ENCODE assay signal across 36 cellular contexts in genomic region chr11:59981106-59981770, GRCh38. TPM values are rescaled to one million over a fixed set of nuclear protein-coding genes. Genes with fewer than 3 reads are reported as not detected.
"Had no signal": no experiment of that assay in that cellular context is flagged by ENCODE, and none has a peak within 500 bp of the region (broad histone marks: within the 10 kb centered on the region; RNA-seq: fewer than 3 reads in every experiment).

No MANE protein-coding gene starts in this region.

- H3K4me1 ChIP-seq: left lung, lower lobe of right lung, right atrium auricular region, right lobe of liver, tibial nerve, uterus had no signal

- H3K4me3 ChIP-seq: left lung, lower lobe of right lung, ovary, right atrium auricular region, right lobe of liver, smooth muscle cell, tibial nerve, uterus had no signal

- H3K36me3 ChIP-seq: left lung, lower lobe of right lung, ovary, right atrium auricular region, right lobe of liver, tibial nerve, uterus had no signal

- H3K27ac ChIP-seq: left lung, lower lobe of right lung, ovary, right atrium auricular region, right lobe of liver, tibial nerve, uterus had no signal

- ATAC-seq: left colon; left lung; lower lobe of right lung; natural killer cell; right lobe of liver; stimulated activated memory B cell treated with anti-CD40 and anti-IgM and Interleukin-4, amounts not matched to agents 10 μg/mL and 1 μg/mL and 100 μg/mL, for 72 hours; stimulated activated naive CD8-positive, alpha-beta T cell treated with anti-CD3 and anti-CD28 coated beads, Interleukin-15, amount 100 ng/mL, for 72 hours had no signal

- DNase-seq: hypothalamus; immature natural killer cell; kidney; left colon; left lung; lower lobe of right lung; mesendoderm; naive B cell; natural killer cell; ovary; right lobe of liver; stimulated activated CD4-positive, alpha-beta T cell treated with anti-CD3 and anti-CD28 coated beads, Interleukin-1b, Interleukin-23, amount 100 ng/mL, for 48 hours; stimulated activated CD4-positive, alpha-beta T cell treated with anti-CD3 and anti-CD28 coated beads, Interleukin-2, amount 100 ng/mL, for 48 hours; stimulated activated CD4-positive, alpha-beta T cell treated with anti-CD3 and anti-CD28 coated beads, Interleukin-4, amount 100 ng/mL, for 4 hours; stimulated activated CD8-positive, alpha-beta memory T cell treated with anti-CD3 and anti-CD28 coated beads, Interleukin-4, amount 100 ng/mL, for 48 hours; stimulated activated naive CD4-positive, alpha-beta T cell treated with Interleukin-2 at 50 U/mL for 16 hours; stimulated activated naive CD8-positive, alpha-beta T cell treated with anti-CD3 and anti-CD28 coated beads, Interleukin-15, amount 100 ng/mL, for 72 hours; substantia nigra; uterus had no signal

- H3K4me2 ChIP-seq: smooth muscle cell had no signal

- FAIRE-seq: islet of Langerhans, kidney had no signal

- H3K27me3 ChIP-seq: left lung, ovary, right atrium auricular region, right lobe of liver, tibial nerve, uterus had no signal

- H3K9me3 ChIP-seq: left lung, lower lobe of right lung, ovary, right atrium auricular region, right lobe of liver, tibial nerve, uterus had no signal

RNA-seq across cellular contexts. Expression of gene OOSP4A, which starts 17.4 kb away (rescaled TPM):
- total RNA-seq: kidney, left colon, left lung, liver, lower lobe of right lung, mesothelial cell of epicardium, mononuclear cell, natural killer cell, omental fat pad, ovary, progenitor cell of endocrine pancreas, pulmonary artery endothelial cell, renal cortical epithelial cell, right atrium auricular region, right lobe of liver, skeletal muscle tissue, smooth muscle cell, temporal lobe, tibial nerve, ureter, uterus had no signal
- polyA plus RNA-seq: immature natural killer cell, liver, neural cell, smooth muscle cell had no signal

RNA-seq across cellular contexts. Expression of gene OOSP4B, which starts 35.7 kb away (rescaled TPM):
- total RNA-seq: kidney, left colon, left lung, liver, lower lobe of right lung, mesothelial cell of epicardium, mononuclear cell, natural killer cell, omental fat pad, ovary, progenitor cell of endocrine pancreas, pulmonary artery endothelial cell, renal cortical epithelial cell, right atrium auricular region, right lobe of liver, skeletal muscle tissue, smooth muscle cell, temporal lobe, tibial nerve, ureter, uterus had no signal
- polyA plus RNA-seq: immature natural killer cell, liver, neural cell, smooth muscle cell had no signal

RNA-seq across cellular contexts. Expression of gene OOSP1, which starts 43.0 kb away (rescaled TPM):
- total RNA-seq: kidney, left lung, liver, lower lobe of right lung, mesothelial cell of epicardium, mononuclear cell, omental fat pad, ovary, progenitor cell of endocrine pancreas, pulmonary artery endothelial cell, right atrium auricular region, right lobe of liver, skeletal muscle tissue, smooth muscle cell, tibial nerve, ureter, uterus had no signal
- polyA plus RNA-seq: immature natural killer cell, liver, neural cell, ovary, smooth muscle cell, thymus had no signal

RNA-seq across cellular contexts. Expression of gene OOSP2, which starts 59.0 kb away (rescaled TPM):
- total RNA-seq: kidney, left colon, left lung, liver, lower lobe of right lung, mesothelial cell of epicardium, mononuclear cell, natural killer cell, omental fat pad, ovary, progenitor cell of endocrine pancreas, pulmonary artery endothelial cell, renal cortical epithelial cell, right atrium auricular region, right lobe of liver, skeletal muscle tissue, smooth muscle cell, temporal lobe, tibial nerve, ureter, uterus had no signal
- polyA plus RNA-seq: immature natural killer cell, liver, neural cell, smooth muscle cell had no signal
